ENCODE assay signal across 10 cellular contexts in genomic region chr1:155860939-155861496, GRCh38. TPM values are rescaled to one million over a fixed set of nuclear protein-coding genes. Genes with fewer than 3 reads are reported as not detected.
A peak's percentile ranks its signal among the peaks of the same experiment; 100 is the strongest.
DNase-seq lines count a peak whose midpoint lies in the region; ATAC-seq and TF ChIP-seq lines count a peak whose summit lies in the region.
"Had no signal": no experiment of that assay in that cellular context is flagged by ENCODE, and none has a peak within 500 bp of the region (broad histone marks: within the 10 kb centered on the region; RNA-seq: fewer than 3 reads in every experiment).

No MANE protein-coding gene starts in this region.

- peaks cover 4% of the 10 kb centered on the region for H3K36me3 Mint-ChIP-seq in activated CD4-positive, alpha-beta T cell treated with anti-CD3 and anti-CD28 coated beads, Interleukin-2, amount 10 ng/mL, durations not matched to agents 7 days and 5 days (ENCODE audit: low read depth)
- H3K36me3 Mint-ChIP-seq in activated T-helper 17 cell treated with anti-CD3 and anti-CD28 coated beads, Interleukin-2, amount 50 U/mL, for 72 hours (ENCODE audit: low read depth) = peaks cover 43% of the 10 kb centered on the region
- no peaks in the 10 kb centered on the region for H3K36me3 Mint-ChIP-seq in immature natural killer cell

- no peak for ATAC-seq in activated T-helper 17 cell treated with anti-CD3 and anti-CD28 coated beads, Interleukin-2, amount 50 U/mL, for 72 hours (replicated peaks)
- ATAC-seq in GM19035 (IDR thresholded peaks at IDR 0.05; ENCODE audit: unreplicated experiment) = no peak

- no peak for DNase-seq in activated CD4-positive, alpha-beta T cell treated with anti-CD3 and anti-CD28 coated beads, Interleukin-2, amount 10 ng/mL, durations not matched to agents 7 days and 5 days
- no peak for DNase-seq in activated CD4-positive, alpha-beta T cell treated with anti-CD3 and anti-CD28 coated beads, Interleukin-2, amount 50 U/mL, for 4 hours
- DNase-seq in immature natural killer cell = no peak
- no peak for DNase-seq in testis
- no peak for DNase-seq in NK-92 treated with Interleukin-12 subunit alpha and Interleukin-12 subunit beta, amount 100 ng/mL, for 24 hours (lab: John Stamatoyannopoulos, UW)
- no peak for DNase-seq in DMS53 (lab: John Stamatoyannopoulos, UW)
- DNase-seq: Caco-2, SW 1271 had no signal

- H3K4me3 ChIP-seq in testis = peak overlapping the region; percentile 51 to 59

- no peak for TF ChIP-seq POLR2A in testis (IDR thresholded peaks at IDR 0.05)

- TF ChIP-seq CTCF in testis (IDR thresholded peaks at IDR 0.05) = no peak

- H3K27me3 ChIP-seq in testis = no peaks in the 10 kb centered on the region

- WGBS in testis, 2 donors = 36 to 38% methylated on average over 2 of the region's 2 CpGs

- H3K27me3 Mint-ChIP-seq in activated CD4-positive, alpha-beta T cell treated with anti-CD3 and anti-CD28 coated beads, Interleukin-2, amount 10 ng/mL, durations not matched to agents 7 days and 5 days = no peaks in the 10 kb centered on the region
- no peaks in the 10 kb centered on the region for H3K27me3 Mint-ChIP-seq in activated T-helper 17 cell treated with anti-CD3 and anti-CD28 coated beads, Interleukin-2, amount 50 U/mL, for 72 hours
- peaks cover 6 to 15% (median 10%) of the 10 kb centered on the region in 3 donors for H3K27me3 Mint-ChIP-seq in immature natural killer cell (ENCODE audit: low read depth in 3 of 3)

- H3K4me3 Mint-ChIP-seq in activated CD4-positive, alpha-beta T cell treated with anti-CD3 and anti-CD28 coated beads, Interleukin-2, amount 10 ng/mL, durations not matched to agents 7 days and 5 days = peak overlapping the region; percentile 82
- peak overlapping the region; percentile 91 for H3K4me3 Mint-ChIP-seq in activated T-helper 17 cell treated with anti-CD3 and anti-CD28 coated beads, Interleukin-2, amount 50 U/mL, for 72 hours
- H3K4me3 Mint-ChIP-seq in immature natural killer cell = peak overlapping the region; percentile 89 to 100 (median 96)

- H3K4me1 ChIP-seq in testis = peaks cover 19% of the 10 kb centered on the region

- no peaks in the 10 kb centered on the region for H3K9me3 ChIP-seq in testis
- H3K9me3 ChIP-seq: Caco-2 had no signal

- no peaks in the 10 kb centered on the region for H3K9me3 Mint-ChIP-seq in activated CD4-positive, alpha-beta T cell treated with anti-CD3 and anti-CD28 coated beads, Interleukin-2, amount 10 ng/mL, durations not matched to agents 7 days and 5 days
- no peaks in the 10 kb centered on the region for H3K9me3 Mint-ChIP-seq in activated T-helper 17 cell treated with anti-CD3 and anti-CD28 coated beads, Interleukin-2, amount 50 U/mL, for 72 hours
- no peaks in the 10 kb centered on the region for H3K9me3 Mint-ChIP-seq in immature natural killer cell

- intact Hi-C loops in testis (cut with DNase I; ENCODE audit: low total_unique reads) = no loop called here

- POLR2A ChIA-PET in activated CD4-positive, alpha-beta T cell treated with anti-CD3 and anti-CD28 coated beads, Interleukin-2, amount 10 ng/mL, durations not matched to agents 7 days and 5 days (lab: Charles Lee) = no interaction called here

- H3K27ac Mint-ChIP-seq in activated CD4-positive, alpha-beta T cell treated with anti-CD3 and anti-CD28 coated beads, Interleukin-2, amount 10 ng/mL, durations not matched to agents 7 days and 5 days = peak overlapping the region; percentile 94
- H3K27ac Mint-ChIP-seq in activated T-helper 17 cell treated with anti-CD3 and anti-CD28 coated beads, Interleukin-2, amount 50 U/mL, for 72 hours = peak overlapping the region; percentile 96
- H3K27ac Mint-ChIP-seq in immature natural killer cell = peak overlapping the region; percentile 87 to 98 (median 96)

- CTCF ChIA-PET in activated CD4-positive, alpha-beta T cell treated with anti-CD3 and anti-CD28 coated beads, Interleukin-2, amount 10 ng/mL, durations not matched to agents 7 days and 5 days (lab: Charles Lee) = interaction anchor here (1.2 to 1.5 kb wide), 3 partner anchors 11 to 32 kb away, joined by 3 to 6 read pairs (median 3); no protein-coding TSS in a partner anchor

- H3K27ac ChIP-seq in testis = peak overlapping the region; percentile 88 to 96

- no peaks in the 10 kb centered on the region for H3K36me3 ChIP-seq in testis (ENCODE audit: low read depth, missing control alignments)

- peaks cover 49% of the 10 kb centered on the region for H3K4me1 Mint-ChIP-seq in activated CD4-positive, alpha-beta T cell treated with anti-CD3 and anti-CD28 coated beads, Interleukin-2, amount 10 ng/mL, durations not matched to agents 7 days and 5 days
- H3K4me1 Mint-ChIP-seq in activated T-helper 17 cell treated with anti-CD3 and anti-CD28 coated beads, Interleukin-2, amount 50 U/mL, for 72 hours = peaks cover 10% of the 10 kb centered on the region
- H3K4me1 Mint-ChIP-seq in immature natural killer cell = peaks cover 51 to 60% of the 10 kb centered on the region in 2 donors

RNA-seq across cellular contexts. Expression of gene SYT11, which starts 1.7 kb away (rescaled TPM):
- total RNA-seq in activated CD4-positive, alpha-beta T cell treated with anti-CD3 and anti-CD28 coated beads, Interleukin-2, amount 10 ng/mL, durations not matched to agents 7 days and 5 days = 10 to 100 TPM; 14.2 to 15.5 TPM
- 10 to 100 TPM; 36.7 to 61.9 TPM for total RNA-seq in activated T-helper 17 cell treated with anti-CD3 and anti-CD28 coated beads, Interleukin-2, amount 50 U/mL, for 72 hours
- polyA plus RNA-seq in immature natural killer cell = 10 to 100 TPM; 28.7 to 40.4 (median 29.8) TPM
- 10 to 100 TPM; 17.9 to 19.7 TPM for total RNA-seq in testis
- 23.4 TPM for polyA plus RNA-seq in testis (ENCODE audit: insufficient read depth, low read depth, low replicate concordance)

RNA-seq across cellular contexts. Expression of gene GON4L, which starts 4.0 kb away (rescaled TPM):
- total RNA-seq in activated CD4-positive, alpha-beta T cell treated with anti-CD3 and anti-CD28 coated beads, Interleukin-2, amount 10 ng/mL, durations not matched to agents 7 days and 5 days = 10 to 100 TPM; 72.3 to 77.0 TPM
- total RNA-seq in activated T-helper 17 cell treated with anti-CD3 and anti-CD28 coated beads, Interleukin-2, amount 50 U/mL, for 72 hours = 10 to 100 TPM; 62.7 to 65.0 TPM
- polyA plus RNA-seq in immature natural killer cell (10 to 100 TPM in 2 of 3 donors, 1 to 10 TPM in 1; 9.7 to 41.3 (median 18.6) TPM), testis (ENCODE audit: insufficient read depth, low read depth, low replicate concordance) (36.4 TPM)
- total RNA-seq in testis = 100 to 1,000 TPM in 1 of 2 donors, 10 to 100 TPM in 1; 77.2 to 108 TPM

RNA-seq across cellular contexts. Expression of gene RIT1, which starts 50.1 kb away (rescaled TPM):
- total RNA-seq in activated CD4-positive, alpha-beta T cell treated with anti-CD3 and anti-CD28 coated beads, Interleukin-2, amount 10 ng/mL, durations not matched to agents 7 days and 5 days = 10 to 100 TPM; 24.0 to 28.4 TPM
- 10 to 100 TPM; 28.1 to 79.8 TPM for total RNA-seq in activated T-helper 17 cell treated with anti-CD3 and anti-CD28 coated beads, Interleukin-2, amount 50 U/mL, for 72 hours
- polyA plus RNA-seq in immature natural killer cell = 10 to 100 TPM; 27.1 to 33.5 (median 29.0) TPM
- total RNA-seq in testis = 10 to 100 TPM; 26.1 to 31.1 TPM
- 25.7 TPM for polyA plus RNA-seq in testis (ENCODE audit: insufficient read depth, low read depth, low replicate concordance)
